ENCODE assay signal across 2 cellular contexts in genomic region chr14:95662376-95663186, GRCh38.
A peak's percentile ranks its signal among the peaks of the same experiment; 100 is the strongest.
TF ChIP-seq lines count a peak whose summit lies in the region.

No MANE protein-coding gene starts in this region.

TF ChIP-seq in GM23338, 12 proteins besides CTCF, POLR2A, EP300 and RAD21:
- TF ChIP-seq CREB1 (CRISPR knock-in tag; IDR thresholded peaks at IDR 0.05; ENCODE audit: low read depth) (no peak), POLR2AphosphoS5 (IDR thresholded peaks at IDR 0.05; ENCODE audit: low read depth) (no peak), NANOG (IDR thresholded peaks at IDR 0.05; ENCODE audit: borderline replicate concordance) (no peak), STAT1 (IDR thresholded peaks at IDR 0.05; ENCODE audit: unreplicated experiment) (no peak), JUNB (IDR thresholded peaks at IDR 0.05; ENCODE audit: unreplicated experiment) (no peak), ZNF114 (CRISPR knock-in tag; IDR thresholded peaks at IDR 0.05) (no peak), ETS1 (IDR thresholded peaks at IDR 0.05) (no peak), EZH2 (IDR thresholded peaks at IDR 0.05; ENCODE audit: low read depth, unreplicated experiment) (no peak)
- TF ChIP-seq, protein P1, sequence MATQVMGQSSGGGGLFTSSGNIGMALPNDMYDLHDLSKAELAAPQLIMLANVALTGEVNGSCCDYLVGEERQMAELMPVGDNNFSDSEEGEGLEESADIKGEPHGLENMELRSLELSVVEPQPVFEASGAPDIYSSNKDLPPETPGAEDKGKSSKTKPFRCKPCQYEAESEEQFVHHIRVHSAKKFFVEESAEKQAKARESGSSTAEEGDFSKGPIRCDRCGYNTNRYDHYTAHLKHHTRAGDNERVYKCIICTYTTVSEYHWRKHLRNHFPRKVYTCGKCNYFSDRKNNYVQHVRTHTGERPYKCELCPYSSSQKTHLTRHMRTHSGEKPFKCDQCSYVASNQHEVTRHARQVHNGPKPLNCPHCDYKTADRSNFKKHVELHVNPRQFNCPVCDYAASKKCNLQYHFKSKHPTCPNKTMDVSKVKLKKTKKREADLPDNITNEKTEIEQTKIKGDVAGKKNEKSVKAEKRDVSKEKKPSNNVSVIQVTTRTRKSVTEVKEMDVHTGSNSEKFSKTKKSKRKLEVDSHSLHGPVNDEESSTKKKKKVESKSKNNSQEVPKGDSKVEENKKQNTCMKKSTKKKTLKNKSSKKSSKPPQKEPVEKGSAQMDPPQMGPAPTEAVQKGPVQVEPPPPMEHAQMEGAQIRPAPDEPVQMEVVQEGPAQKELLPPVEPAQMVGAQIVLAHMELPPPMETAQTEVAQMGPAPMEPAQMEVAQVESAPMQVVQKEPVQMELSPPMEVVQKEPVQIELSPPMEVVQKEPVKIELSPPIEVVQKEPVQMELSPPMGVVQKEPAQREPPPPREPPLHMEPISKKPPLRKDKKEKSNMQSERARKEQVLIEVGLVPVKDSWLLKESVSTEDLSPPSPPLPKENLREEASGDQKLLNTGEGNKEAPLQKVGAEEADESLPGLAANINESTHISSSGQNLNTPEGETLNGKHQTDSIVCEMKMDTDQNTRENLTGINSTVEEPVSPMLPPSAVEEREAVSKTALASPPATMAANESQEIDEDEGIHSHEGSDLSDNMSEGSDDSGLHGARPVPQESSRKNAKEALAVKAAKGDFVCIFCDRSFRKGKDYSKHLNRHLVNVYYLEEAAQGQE (IDR thresholded peaks at IDR 0.05; ENCODE audit: unreplicated experiment): no peak
- TF ChIP-seq, protein P2, sequence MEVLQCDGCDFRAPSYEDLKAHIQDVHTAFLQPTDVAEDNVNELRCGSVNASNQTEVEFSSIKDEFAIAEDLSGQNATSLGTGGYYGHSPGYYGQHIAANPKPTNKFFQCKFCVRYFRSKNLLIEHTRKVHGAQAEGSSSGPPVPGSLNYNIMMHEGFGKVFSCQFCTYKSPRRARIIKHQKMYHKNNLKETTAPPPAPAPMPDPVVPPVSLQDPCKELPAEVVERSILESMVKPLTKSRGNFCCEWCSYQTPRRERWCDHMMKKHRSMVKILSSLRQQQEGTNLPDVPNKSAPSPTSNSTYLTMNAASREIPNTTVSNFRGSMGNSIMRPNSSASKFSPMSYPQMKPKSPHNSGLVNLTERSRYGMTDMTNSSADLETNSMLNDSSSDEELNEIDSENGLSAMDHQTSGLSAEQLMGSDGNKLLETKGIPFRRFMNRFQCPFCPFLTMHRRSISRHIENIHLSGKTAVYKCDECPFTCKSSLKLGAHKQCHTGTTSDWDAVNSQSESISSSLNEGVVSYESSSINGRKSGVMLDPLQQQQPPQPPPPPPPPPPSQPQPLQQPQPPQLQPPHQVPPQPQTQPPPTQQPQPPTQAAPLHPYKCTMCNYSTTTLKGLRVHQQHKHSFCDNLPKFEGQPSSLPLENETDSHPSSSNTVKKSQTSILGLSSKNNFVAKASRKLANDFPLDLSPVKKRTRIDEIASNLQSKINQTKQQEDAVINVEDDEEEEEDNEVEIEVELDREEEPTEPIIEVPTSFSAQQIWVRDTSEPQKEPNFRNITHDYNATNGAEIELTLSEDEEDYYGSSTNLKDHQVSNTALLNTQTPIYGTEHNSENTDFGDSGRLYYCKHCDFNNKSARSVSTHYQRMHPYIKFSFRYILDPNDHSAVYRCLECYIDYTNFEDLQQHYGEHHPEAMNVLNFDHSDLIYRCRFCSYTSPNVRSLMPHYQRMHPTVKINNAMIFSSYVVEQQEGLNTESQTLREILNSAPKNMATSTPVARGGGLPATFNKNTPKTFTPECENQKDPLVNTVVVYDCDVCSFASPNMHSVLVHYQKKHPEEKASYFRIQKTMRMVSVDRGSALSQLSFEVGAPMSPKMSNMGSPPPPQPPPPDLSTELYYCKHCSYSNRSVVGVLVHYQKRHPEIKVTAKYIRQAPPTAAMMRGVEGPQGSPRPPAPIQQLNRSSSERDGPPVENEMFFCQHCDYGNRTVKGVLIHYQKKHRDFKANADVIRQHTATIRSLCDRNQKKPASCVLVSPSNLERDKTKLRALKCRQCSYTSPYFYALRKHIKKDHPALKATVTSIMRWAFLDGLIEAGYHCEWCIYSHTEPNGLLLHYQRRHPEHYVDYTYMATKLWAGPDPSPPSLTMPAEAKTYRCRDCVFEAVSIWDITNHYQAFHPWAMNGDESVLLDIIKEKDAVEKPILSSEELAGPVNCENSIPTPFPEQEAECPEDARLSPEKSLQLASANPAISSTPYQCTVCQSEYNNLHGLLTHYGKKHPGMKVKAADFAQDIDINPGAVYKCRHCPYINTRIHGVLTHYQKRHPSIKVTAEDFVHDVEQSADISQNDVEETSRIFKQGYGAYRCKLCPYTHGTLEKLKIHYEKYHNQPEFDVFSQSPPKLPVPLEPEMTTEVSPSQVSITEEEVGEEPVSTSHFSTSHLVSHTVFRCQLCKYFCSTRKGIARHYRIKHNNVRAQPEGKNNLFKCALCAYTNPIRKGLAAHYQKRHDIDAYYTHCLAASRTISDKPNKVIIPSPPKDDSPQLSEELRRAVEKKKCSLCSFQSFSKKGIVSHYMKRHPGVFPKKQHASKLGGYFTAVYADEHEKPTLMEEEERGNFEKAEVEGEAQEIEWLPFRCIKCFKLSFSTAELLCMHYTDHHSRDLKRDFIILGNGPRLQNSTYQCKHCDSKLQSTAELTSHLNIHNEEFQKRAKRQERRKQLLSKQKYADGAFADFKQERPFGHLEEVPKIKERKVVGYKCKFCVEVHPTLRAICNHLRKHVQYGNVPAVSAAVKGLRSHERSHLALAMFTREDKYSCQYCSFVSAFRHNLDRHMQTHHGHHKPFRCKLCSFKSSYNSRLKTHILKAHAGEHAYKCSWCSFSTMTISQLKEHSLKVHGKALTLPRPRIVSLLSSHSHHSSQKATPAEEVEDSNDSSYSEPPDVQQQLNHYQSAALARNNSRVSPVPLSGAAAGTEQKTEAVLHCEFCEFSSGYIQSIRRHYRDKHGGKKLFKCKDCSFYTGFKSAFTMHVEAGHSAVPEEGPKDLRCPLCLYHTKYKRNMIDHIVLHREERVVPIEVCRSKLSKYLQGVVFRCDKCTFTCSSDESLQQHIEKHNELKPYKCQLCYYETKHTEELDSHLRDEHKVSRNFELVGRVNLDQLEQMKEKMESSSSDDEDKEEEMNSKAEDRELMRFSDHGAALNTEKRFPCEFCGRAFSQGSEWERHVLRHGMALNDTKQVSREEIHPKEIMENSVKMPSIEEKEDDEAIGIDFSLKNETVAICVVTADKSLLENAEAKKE (CRISPR knock-in tag; IDR thresholded peaks at IDR 0.05): no peak

TF ChIP-seq in HepG2, 621 proteins besides CTCF, POLR2A, EP300 and RAD21:
- no peak for TF ChIP-seq HOXD1 (CRISPR knock-in tag; IDR thresholded peaks at IDR 0.05)
- 0 out of 2 replicates have a peak, but pooled peaks have one; percentile 35 for TF ChIP-seq NAIF1 (CRISPR knock-in tag; IDR thresholded peaks at IDR 0.05; ENCODE audit: borderline replicate concordance)
- no peak for TF ChIP-seq TEAD3 (CRISPR knock-in tag; optimal IDR thresholded peaks at IDR 0.05; ENCODE audit: borderline replicate concordance)
- peak; percentile 30 for TF ChIP-seq HNRNPLL (IDR thresholded peaks at IDR 0.05; ENCODE audit: low read depth, low read length, poor library complexity, severe bottlenecking)
- TF ChIP-seq MNT (IDR thresholded peaks at IDR 0.05): no peak
